In genomic region chr14:105167303-105168092, GRCh38 we compare ENCODE assay signal across 8 cellular contexts. TPM values are rescaled to one million over a fixed set of nuclear protein-coding genes. Genes with fewer than 3 reads are reported as not detected.
DNase-seq lines count a peak whose midpoint lies in the region; ATAC-seq and TF ChIP-seq lines count a peak whose summit lies in the region.

No MANE protein-coding gene starts in this region.

- under 1% methylated on average over 40 of the region's 116 CpGs for WGBS in mesenchymal stem cell

- peak overlapping the region; percentile 61 for H3K4me3 ChIP-seq in HUES48 (ENCODE audit: low read depth, low read length)
- H3K4me3 ChIP-seq in mesenchymal stem cell (ENCODE audit: insufficient read depth in 1 of 2, low read depth in 1 of 2, low read length in 2 of 2): peak overlapping the region in 1 of 2 experiments; percentile 35

- no peaks in the 10 kb centered on the region for H3K9me3 ChIP-seq in HUES48 (ENCODE audit: control insufficient read depth, insufficient read depth, low read length)
- H3K9me3 ChIP-seq in mesenchymal stem cell (ENCODE audit: control insufficient read depth, low read length): no peaks in the 10 kb centered on the region

- peak overlapping the region in 1 of 2 experiments; percentile 80 for H3K23ac ChIP-seq in mesenchymal stem cell (ENCODE audit: low read length in 2 of 2)

- H3K9me3 Mint-ChIP-seq in MCF 10A (ENCODE audit: unreplicated experiment): no peaks in the 10 kb centered on the region

- H4K8ac ChIP-seq in mesenchymal stem cell (ENCODE audit: low read length): no peak overlapping the region

- no peak overlapping the region for H3K18ac ChIP-seq in mesenchymal stem cell (ENCODE audit: low read depth in 1 of 2, low read length in 2 of 2)

- no peak overlapping the region for H3K27ac Mint-ChIP-seq in MCF 10A (ENCODE audit: low read depth, unreplicated experiment)

- H3K27me3 ChIP-seq in HUES48 (ENCODE audit: control insufficient read depth, insufficient read depth, low read length): peaks cover 20% of the 10 kb centered on the region
- peaks cover 52 to 58% of the 10 kb centered on the region in 2 experiments for H3K27me3 ChIP-seq in mesenchymal stem cell (ENCODE audit: control insufficient read depth in 1 of 2, insufficient read depth in 1 of 2, low read length in 2 of 2)

- no peaks in the 10 kb centered on the region for H3K79me1 ChIP-seq in mesenchymal stem cell (replicated peaks; ENCODE audit: low read length, poor library complexity, severe bottlenecking)

- no peak overlapping the region for H3K4ac ChIP-seq in mesenchymal stem cell (ENCODE audit: low read depth in 1 of 2, low read length in 2 of 2)

- H2BK12ac ChIP-seq in mesenchymal stem cell (ENCODE audit: low read length in 2 of 2): peak overlapping the region in 1 of 2 experiments; percentile 39

- CTCF ChIA-PET in MCF 10A (lab: Yijun Ruan, JAX): interaction anchor here (0.7 to 4.0 kb wide), 3 partner anchors 12 to 77 kb away, joined by 3 to 32 read pairs (median 4); no protein-coding TSS in a partner anchor

- POLR2A ChIA-PET in MCF 10A (lab: Yijun Ruan, JAX): interaction anchor here (0.6 to 7.2 kb wide), 8 partner anchors 14 to 195 kb away, joined by 3 to 79 read pairs (median 4); partner anchors contain the start of genes BRF1 and NUDT14

- H3K9ac ChIP-seq in HUES48 (ENCODE audit: low read depth, low read length) (no peak overlapping the region), mesenchymal stem cell (ENCODE audit: low read length) (no peak overlapping the region)

- no TSS peak for BruUV-seq in MCF 10A (replicated peaks; lab: Mats Ljungman, UMichigan)

- H3K27ac ChIP-seq in C4-2B (peak overlapping the region; percentile 94), HUES48 (ENCODE audit: low read depth, low read length) (no peak overlapping the region), mesenchymal stem cell (ENCODE audit: low read length, poor library complexity, severe bottlenecking) (no peak overlapping the region)

- peak overlapping the region; percentile 58 for H4K91ac ChIP-seq in mesenchymal stem cell (ENCODE audit: low read length)

- H2AFZ ChIP-seq in mesenchymal stem cell (ENCODE audit: low read depth, low read length): no peak overlapping the region

- DNase-seq in MCF 10A (ENCODE audit: unreplicated experiment) (peak; percentile 60), mesenchymal stem cell (no peak), omental fat pad (ENCODE audit: low spot score) (no peak)

- H2BK120ac ChIP-seq in mesenchymal stem cell (ENCODE audit: low read depth, low read length): no peak overlapping the region

- no peak overlapping the region for H2AK5ac ChIP-seq in mesenchymal stem cell (ENCODE audit: low read length, severe bottlenecking)

- TF ChIP-seq CTCF in C4-2B (conservative IDR thresholded peaks at IDR 0.05) (peak; percentile 88), MCF 10A (IDR thresholded peaks at IDR 0.05; ENCODE audit: unreplicated experiment) (peak; percentile 42), omental fat pad (IDR thresholded peaks at IDR 0.05) (no peak)

- ATAC-seq in HG02678 (IDR thresholded peaks at IDR 0.05; ENCODE audit: unreplicated experiment) (no peak), HG03025 (IDR thresholded peaks at IDR 0.05; ENCODE audit: low FRiP score, unreplicated experiment) (no peak), omental fat pad (ENCODE audit: low FRiP score) (no peak), HG02970 (IDR thresholded peaks at IDR 0.05; ENCODE audit: low FRiP score, unreplicated experiment) (no peak)

- peaks cover 7% of the 10 kb centered on the region for H3K36me3 Mint-ChIP-seq in MCF 10A (ENCODE audit: insufficient read depth, unreplicated experiment)

- H3K4me1 Mint-ChIP-seq in MCF 10A (ENCODE audit: insufficient read depth, unreplicated experiment): peaks cover 12% of the 10 kb centered on the region

- no peak overlapping the region for H2BK5ac ChIP-seq in mesenchymal stem cell (ENCODE audit: low read depth, low read length, poor library complexity, severe bottlenecking)

- H3K4me3 Mint-ChIP-seq in MCF 10A (ENCODE audit: unreplicated experiment): peak overlapping the region; percentile 66

- intact Hi-C loops in MCF 10A (cut with micrococcal nuclease): loop anchor here (1.0 kb wide), 1 partner anchor 76 kb away; no protein-coding TSS in a partner anchor

- H3K4me1 ChIP-seq in HUES48 (ENCODE audit: control insufficient read depth, insufficient read depth, low read length): peaks cover 5% of the 10 kb centered on the region; the same call in 1 of the 2 replicates
- peaks cover 31% of the 10 kb centered on the region for H3K4me1 ChIP-seq in mesenchymal stem cell (ENCODE audit: control insufficient read depth, insufficient read depth, low read depth, low read length)

- peak overlapping the region; percentile 35 for H2BK15ac ChIP-seq in mesenchymal stem cell (ENCODE audit: low read depth, poor library complexity, severe bottlenecking)

- H3K36me3 ChIP-seq in HUES48 (ENCODE audit: control insufficient read depth, insufficient read depth, low read length) (no peaks in the 10 kb centered on the region), mesenchymal stem cell (ENCODE audit: control insufficient read depth in 1 of 2, insufficient read depth in 2 of 2, low read depth in 1 of 2, low read length in 2 of 2) (no peaks in the 10 kb centered on the region)

- peak overlapping the region; percentile 70 for H3K4me2 ChIP-seq in mesenchymal stem cell (ENCODE audit: low read length, poor library complexity, severe bottlenecking)

- H3K14ac ChIP-seq in mesenchymal stem cell (ENCODE audit: low read length in 2 of 2): peak overlapping the region in 1 of 2 experiments; percentile 66

- H3K27me3 Mint-ChIP-seq in MCF 10A (ENCODE audit: insufficient read depth, unreplicated experiment): no peaks in the 10 kb centered on the region

RNA-seq across cellular contexts. Expression of gene JAG2, which starts 1.1 kb away (rescaled TPM):
- total RNA-seq in MCF 10A (2022): 33.5 and 33.7 TPM in 2 replicates
- 0.94 TPM for polyA plus RNA-seq in mesenchymal stem cell (2013, experiment 1 of 2)
- 0.81 TPM for polyA plus RNA-seq in mesenchymal stem cell (2013, experiment 2 of 2)
- total RNA-seq in omental fat pad: 10 to 100 TPM in 1 of 4 donors, 1 to 10 TPM in 3; 4.7 to 21.3 (median 8.3) TPM

RNA-seq across cellular contexts. Expression of gene NUDT14, which starts 13.6 kb away (rescaled TPM):
- total RNA-seq in MCF 10A (2022) (26.1 and 27.4 TPM in 2 replicates), omental fat pad (10 to 100 TPM; 12.1 to 22.3 (median 16.6) TPM)
- polyA plus RNA-seq in mesenchymal stem cell (2013, experiment 1 of 2): 18.8 TPM
- polyA plus RNA-seq in mesenchymal stem cell (2013, experiment 2 of 2): 21.0 TPM

Comparison
In these comparisons a context has a peak if more than half of its experiments do, and no peak if none do; other contexts are left out.
1. CTCF ChIP-seq: peak in C4-2B (single experiment) and MCF 10A (single experiment); none in omental fat pad (0 of 3).